ENCODE assay signal across 17 cellular contexts in the genomic region with DNA sequence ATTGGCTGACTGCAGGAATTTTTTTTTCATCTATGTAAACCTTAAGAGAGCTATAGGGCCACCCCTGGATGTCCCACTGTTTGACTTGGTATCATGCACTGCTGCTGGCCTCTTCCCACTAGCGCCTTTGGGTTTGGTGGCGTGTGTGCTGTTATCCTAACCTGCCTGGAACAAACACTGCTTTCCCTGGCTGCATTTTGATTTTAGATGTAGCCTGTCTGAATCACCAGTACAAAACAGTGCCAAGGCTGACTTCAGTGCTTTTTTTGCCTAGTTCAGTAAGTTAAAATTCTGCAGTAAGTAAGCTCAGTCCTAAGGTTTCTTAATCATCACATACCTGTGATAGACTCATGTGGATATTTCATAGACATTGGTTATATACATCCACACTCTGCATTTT.
DNase-seq lines count a peak whose midpoint lies in the region; ATAC-seq and TF ChIP-seq lines count a peak whose summit lies in the region.
"Had no signal": no experiment of that assay in that cellular context is flagged by ENCODE, and none has a peak within 500 bp of the region (broad histone marks: within the 10 kb centered on the region; RNA-seq: fewer than 3 reads in every experiment).

No MANE protein-coding gene starts in this region.

- H3K4me3 ChIP-seq in fibroblast of mammary gland (ENCODE audit: control insufficient read depth, low read depth, low read length) (no peak overlapping the region), aorta (ENCODE audit: low read length in 2 of 2) (no peak overlapping the region), hepatocyte (no peak overlapping the region)

- DNase-seq in DMS79 treated with DMSO at 0.1 percent for 48 hours (lab: John Stamatoyannopoulos, UW) = peak; percentile 59
- DNase-seq in DMS79 (lab: John Stamatoyannopoulos, UW) = no peak
- DNase-seq in astrocyte of the hippocampus (ENCODE audit: low read depth, low spot score) = peak; percentile 77
- DNase-seq in fibroblast of mammary gland (ENCODE audit: low read depth) = peak; percentile 38
- DNase-seq in aorta = no peak
- no peak for DNase-seq in hepatocyte (ENCODE audit: low spot score)
- no peak for DNase-seq in NCI-H146 (lab: John Stamatoyannopoulos, UW)
- no peak for DNase-seq in dedifferentiated amniotic fluid mesenchymal stem cell (ENCODE audit: extremely low spot score)
- DNase-seq: COR-L47, GF-D8, H9, NCI-H1105, NCI-H1694, NCI-H2081 treated with DMSO at 0.1 percent for 48 hours, SHP77 treated with DMSO at 0.1 percent for 48 hours had no signal

- WGBS in aorta, 2 donors = 5 to 9% methylated on average over 2 of the region's 2 CpGs
- 100% methylated on average over 2 of the region's 2 CpGs for WGBS in hepatocyte (ENCODE audit: low lambda C conversion rate, missing lambda C conversion rate)

- peak; percentile 49 for ATAC-seq in aorta (ENCODE audit: low FRiP score)
- ATAC-seq: SK-N-SH treated with all-trans-retinoic acid at 6 μM for 48 hours had no signal

- H3K36me3 ChIP-seq in aorta (ENCODE audit: control insufficient read depth in 1 of 2, insufficient read depth in 2 of 2, low read length in 1 of 2) (no peaks in the 10 kb centered on the region), hepatocyte (replicated peaks; ENCODE audit: insufficient read depth, low read depth) (no peaks in the 10 kb centered on the region)

- no peak overlapping the region for H3K4me2 ChIP-seq in hepatocyte

- H3K9me3 ChIP-seq in aorta (ENCODE audit: control insufficient read depth, low read length) = no peaks in the 10 kb centered on the region
- H3K9me3 ChIP-seq in hepatocyte (ENCODE audit: low read depth) = no peaks in the 10 kb centered on the region

- no peaks in the 10 kb centered on the region for H3K79me2 ChIP-seq in hepatocyte

- no peak overlapping the region for H3K27ac ChIP-seq in aorta (ENCODE audit: low read depth in 1 of 2, low read length in 2 of 2)
- H3K27ac ChIP-seq in hepatocyte = no peak overlapping the region
- H3K27ac ChIP-seq: 22Rv1 had no signal

- H3K27me3 ChIP-seq in aorta (ENCODE audit: control insufficient read depth in 1 of 2, insufficient read depth in 2 of 2, low read length in 1 of 2) (no peaks in the 10 kb centered on the region), hepatocyte (no peaks in the 10 kb centered on the region)

- no peaks in the 10 kb centered on the region for H4K20me1 ChIP-seq in hepatocyte (ENCODE audit: insufficient read depth, poor library complexity, severe bottlenecking)

- H2AFZ ChIP-seq in hepatocyte = no peak overlapping the region

- H3K4me1 ChIP-seq in aorta (ENCODE audit: control insufficient read depth in 1 of 2, insufficient read depth in 2 of 2, low read length in 2 of 2) (no peaks in the 10 kb centered on the region), hepatocyte (ENCODE audit: insufficient read depth) (no peaks in the 10 kb centered on the region)

- intact Hi-C loops in aorta (cut with DNase I) = no loop called here

- no peak for TF ChIP-seq CTCF in fibroblast of mammary gland (conservative IDR thresholded peaks at IDR 0.05; ENCODE audit: control insufficient read depth, insufficient read depth, low read depth, low read length)
- TF ChIP-seq CTCF in hepatocyte (IDR thresholded peaks at IDR 0.05; ENCODE audit: poor library complexity) = no peak

- H3K9me2 ChIP-seq in hepatocyte (replicated peaks; ENCODE audit: insufficient read depth) = no peaks in the 10 kb centered on the region

Comparison
In these comparisons a context has a peak if more than half of its experiments do, and no peak if none do; other contexts are left out.
1. DNase-seq: peak in DMS79 treated with DMSO at 0.1 percent for 48 hours (single experiment), astrocyte of the hippocampus (single experiment) and fibroblast of mammary gland (single experiment); none in DMS79 (single experiment), aorta (0 of 2), hepatocyte (single experiment), NCI-H146 (single experiment) and dedifferentiated amniotic fluid mesenchymal stem cell (single experiment).